8 cellular contexts compared by ENCODE assay signal in the genomic region with DNA sequence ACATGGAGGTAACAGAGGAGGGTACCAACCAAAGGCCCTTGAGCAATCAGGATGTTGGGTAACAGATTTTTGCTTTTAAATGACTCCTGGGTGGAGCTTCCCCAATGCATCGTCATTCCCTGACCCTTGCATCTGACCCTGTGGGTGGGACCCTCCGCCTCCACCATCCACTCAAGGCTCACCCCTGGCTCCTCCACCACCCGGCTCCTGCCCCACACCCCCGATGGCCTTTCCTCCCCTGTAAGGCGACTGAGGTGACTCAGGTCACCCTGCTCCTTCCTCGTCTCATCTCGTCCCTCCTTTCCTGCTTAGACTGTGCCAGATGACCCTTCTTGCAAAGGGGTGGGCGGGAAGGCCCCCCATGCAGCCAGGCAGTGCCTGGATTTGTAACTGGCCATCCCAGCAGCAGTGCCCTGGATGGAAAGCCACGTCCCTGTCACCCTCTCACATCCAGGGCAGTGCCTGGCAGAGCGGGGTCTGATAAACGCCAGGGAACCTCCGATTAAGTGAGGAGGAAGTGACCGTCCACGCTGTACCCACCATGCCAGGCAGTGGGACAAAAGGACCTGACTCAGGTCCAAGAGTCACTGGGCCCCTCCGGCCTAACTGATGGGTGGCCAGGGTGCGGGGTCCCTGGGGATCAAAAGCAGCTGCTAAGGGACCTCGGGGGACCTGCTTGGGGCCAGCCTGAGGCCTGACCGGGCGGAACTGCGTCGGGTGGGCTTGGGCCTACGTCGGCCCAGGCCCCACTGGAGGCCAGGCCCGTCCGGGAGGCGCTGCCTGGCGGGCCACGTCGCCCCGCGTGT. TPM values are rescaled to one million over a fixed set of nuclear protein-coding genes. Genes with fewer than 3 reads are reported as not detected.
DNase-seq lines count a peak whose midpoint lies in the region; ATAC-seq, FAIRE-seq and TF ChIP-seq lines count a peak whose summit lies in the region.

No MANE protein-coding gene starts in this region.

- H3K18ac ChIP-seq in IMR-90 (ENCODE audit: low read depth, low read length) = no peak overlapping the region

- no peaks in the 10 kb centered on the region for H4K20me1 ChIP-seq in IMR-90 (ENCODE audit: insufficient read depth, low read length)
- H4K20me1 ChIP-seq in K562 (replicated peaks; ENCODE audit: control insufficient read depth, insufficient read depth, low read length) = no peaks in the 10 kb centered on the region

- dilution Hi-C loops in IMR-90 (cut with HindIII; ENCODE audit: low sequenced_read_pairs, unreplicated experiment) = no loop called here

- POLR2A ChIA-PET in IMR-90 (lab: Charles Lee; ENCODE audit: unreplicated experiment) (interaction anchor here (0.6 kb wide), 1 partner anchor 234 kb away, joined by 14 read pairs; no protein-coding TSS in a partner anchor), K562 (lab: Yijun Ruan, JAX) (interaction anchor here (0.6 kb wide), 1 partner anchor 14 kb away, joined by 4 read pairs; no protein-coding TSS in a partner anchor)

- H3K27me3 ChIP-seq in IMR-90 (ENCODE audit: control insufficient read depth, insufficient read depth, low read length) = no peaks in the 10 kb centered on the region
- no peaks in the 10 kb centered on the region; a peak in 1 of 5 replicates for H3K27me3 ChIP-seq in K562 (ENCODE audit: control insufficient read depth in 2 of 2, insufficient read depth in 2 of 2, low read length in 2 of 2)
- H3K27me3 ChIP-seq in liver (ENCODE audit: control insufficient read depth in 4 of 4, insufficient read depth in 4 of 4, low read length in 3 of 4) = no peaks in the 10 kb centered on the region
- H3K27me3 ChIP-seq in thyroid gland = no peaks in the 10 kb centered on the region

- TF ChIP-seq EP300 in K562 (IDR thresholded peaks at IDR 0.05; ENCODE audit: low read length) = no peak

- peak overlapping the region; percentile 83 for H4K91ac ChIP-seq in IMR-90 (ENCODE audit: insufficient read depth, low read depth, low read length)

- ATAC-seq in IMR-90 (ENCODE audit: low read depth) = no peak
- ATAC-seq in K562 = no peak

- peak overlapping the region; percentile 24 for H2BK5ac ChIP-seq in IMR-90 (ENCODE audit: low read depth, low read length, poor library complexity, severe bottlenecking)

- H3K27ac ChIP-seq in IMR-90 (ENCODE audit: insufficient read depth, low read length) (peak overlapping the region; percentile 15; the same call in 1 of the 2 replicates), K562 (ENCODE audit: extremely low read depth, low read depth, low read length) (no peak overlapping the region), liver (ENCODE audit: low read depth in 1 of 2, low read length in 2 of 2) (peak overlapping the region; percentile 61 to 65), thyroid gland (peak overlapping the region; percentile 90 to 93 (median 92))

- TF ChIP-seq CTCF in AG10803 (conservative IDR thresholded peaks at IDR 0.05; ENCODE audit: low read length) (no peak), IMR-90 (conservative IDR thresholded peaks at IDR 0.05; ENCODE audit: low read depth, low read length) (no peak), K562 (IDR thresholded peaks at IDR 0.05 in 2 of 3, conservative IDR thresholded peaks at IDR 0.05 in 1 of 3; ENCODE audit: insufficient read depth in 2 of 3, low read depth in 1 of 3, low read length in 3 of 3) (no peak), liver (IDR thresholded peaks at IDR 0.05; ENCODE audit: low read depth, low read length, missing input control) (no peak), thyroid gland (IDR thresholded peaks at IDR 0.05) (no peak)

- peak; percentile 36 for DNase-seq in AG10803 (ENCODE audit: low read depth)
- DNase-seq in IMR-90 = no peak
- DNase-seq in K562 (ENCODE audit: extremely low read depth in 1 of 4, low spot score in 3 of 4) = peak in 2 of 4 experiments; percentile 23 to 24
- DNase-seq in thyroid gland = peak in 1 of 2 donors; percentile 19
- DNase-seq in erythroblast (lab: John Stamatoyannopoulos, UW) = no peak
- no peak for DNase-seq in hippocampal formation (lab: John Stamatoyannopoulos, UW)
- DNase-seq in dedifferentiated amniotic fluid mesenchymal stem cell (ENCODE audit: extremely low spot score) = no peak

- in situ Hi-C loops in IMR-90 (cut with MboI; ENCODE audit: low sequenced_read_pairs) = no loop called here
- in situ Hi-C loops in K562 (cut with MboI) = no loop called here

- H3K4me3 ChIP-seq in AG10803 (ENCODE audit: low read length) = no peak overlapping the region
- no peak overlapping the region for H3K4me3 ChIP-seq in IMR-90 (ENCODE audit: insufficient read depth, low read depth, low read length)
- H3K4me3 ChIP-seq in K562 = no peak overlapping the region
- H3K4me3 ChIP-seq in liver (ENCODE audit: low read depth in 1 of 3, low read length in 3 of 3) = peak overlapping the region in 1 of 3 donors; percentile 73
- H3K4me3 ChIP-seq in thyroid gland (replicated peaks in 1 of 3) = no peak overlapping the region

- no peak overlapping the region for H3K23ac ChIP-seq in IMR-90 (ENCODE audit: low read depth, low read length)

- H2BK20ac ChIP-seq in IMR-90 (ENCODE audit: low read depth, low read length) = 0 out of 2 replicates have a peak overlapping the region, but pooled peaks have one; percentile 10

- peak overlapping the region; percentile 40 for H2BK120ac ChIP-seq in IMR-90 (ENCODE audit: low read depth, low read length)

- TF ChIP-seq POLR2A in IMR-90 (IDR thresholded peaks at IDR 0.05; ENCODE audit: low read depth, low read length) = no peak
- TF ChIP-seq POLR2A in K562 (conservative IDR thresholded peaks at IDR 0.05) = no peak
- TF ChIP-seq POLR2A in thyroid gland (IDR thresholded peaks at IDR 0.05) = no peak
- TF ChIP-seq POLR2A in erythroblast (IDR thresholded peaks at IDR 0.05; ENCODE audit: low read length) = no peak

- WGBS in IMR-90 (ENCODE audit: extremely low coverage in 2 of 2, insufficient read length in 1 of 2), 2 experiments = 73% methylated on average over 14 of the region's 31 CpGs; no CpG with 5 or more reads in 1 of the 2 experiments
- 85% methylated on average over 14 of the region's 31 CpGs for WGBS in K562 (ENCODE audit: insufficient coverage, low coverage, missing lambda C conversion rate)
- WGBS in liver = 74% methylated on average over 31 of the region's 31 CpGs
- 91 to 92% methylated on average over 17 to 22 of the region's 31 CpGs for WGBS in thyroid gland, 2 donors

- H3K79me2 ChIP-seq in K562 (ENCODE audit: control insufficient read depth, insufficient read depth, low read length) = no peaks in the 10 kb centered on the region

- H4K5ac ChIP-seq in IMR-90 (ENCODE audit: low read depth, low read length) = peak overlapping the region; percentile 93

- peak overlapping the region; percentile 96 for H3K4ac ChIP-seq in IMR-90 (ENCODE audit: low read depth, low read length)

- H3K9ac ChIP-seq in IMR-90 (ENCODE audit: low read depth, low read length) (no peak overlapping the region), K562 (ENCODE audit: insufficient read depth in 1 of 2, low read depth in 2 of 2, low read length in 2 of 2) (no peak overlapping the region; a peak in 1 of 4 replicates), liver (ENCODE audit: low read depth in 1 of 2, low read length in 2 of 2) (no peak overlapping the region)

- no peak overlapping the region for H3K4me2 ChIP-seq in IMR-90 (ENCODE audit: low read depth, low read length)
- no peak overlapping the region for H3K4me2 ChIP-seq in K562 (ENCODE audit: insufficient read depth, low read length)

- no peak overlapping the region for H3K56ac ChIP-seq in IMR-90 (ENCODE audit: extremely low read depth, insufficient read depth, low read length)

- H3K4me1 ChIP-seq in IMR-90 (ENCODE audit: control insufficient read depth, insufficient read depth, low read length) (peaks cover 19% of the 10 kb centered on the region), K562 (replicated peaks in 1 of 2; ENCODE audit: control insufficient read depth in 2 of 2, insufficient read depth in 2 of 2, low read length in 2 of 2) (peaks cover 0 to 23% of the 10 kb centered on the region in 2 experiments; a peak in 3 of 5 replicates), liver (ENCODE audit: control insufficient read depth in 4 of 4, insufficient read depth in 4 of 4, low read length in 3 of 4) (peaks cover 5 to 17% (median 13%) of the 10 kb centered on the region in 4 donors), thyroid gland (peaks cover 9 to 37% of the 10 kb centered on the region in 2 donors)

- H3K9me1 ChIP-seq in IMR-90 (ENCODE audit: insufficient read depth, low read length) = peaks cover 16% of the 10 kb centered on the region
- peaks cover 6% of the 10 kb centered on the region for H3K9me1 ChIP-seq in K562 (ENCODE audit: control insufficient read depth, insufficient read depth, low read length)

- H4K8ac ChIP-seq in IMR-90 (ENCODE audit: low read depth in 2 of 2, low read length in 2 of 2) = peak overlapping the region; percentile 93 to 94

- H3K9me3 ChIP-seq in IMR-90 (ENCODE audit: control insufficient read depth, insufficient read depth, low read length) = no peaks in the 10 kb centered on the region
- H3K9me3 ChIP-seq in K562 (replicated peaks; ENCODE audit: control insufficient read depth, insufficient read depth, low read depth, low read length) = no peaks in the 10 kb centered on the region
- H3K9me3 ChIP-seq in liver (ENCODE audit: control insufficient read depth in 4 of 4, low read length in 3 of 4) = no peaks in the 10 kb centered on the region
- H3K9me3 ChIP-seq in thyroid gland = no peaks in the 10 kb centered on the region

- peak overlapping the region; percentile 53; the same call in 1 of the 3 replicates for H2BK15ac ChIP-seq in IMR-90 (ENCODE audit: low read depth, low read length)

- H3K36me3 ChIP-seq in IMR-90 (ENCODE audit: control insufficient read depth, insufficient read depth, low read length) = peaks cover 11% of the 10 kb centered on the region; the same call in 1 of the 2 replicates
- H3K36me3 ChIP-seq in K562 (ENCODE audit: control insufficient read depth, insufficient read depth, low read length) = no peaks in the 10 kb centered on the region; the same call in 2 of the 3 replicates
- peaks cover under 1 to 14% (median 10%) of the 10 kb centered on the region in 4 donors for H3K36me3 ChIP-seq in liver (ENCODE audit: control insufficient read depth in 4 of 4, insufficient read depth in 3 of 4, low read depth in 1 of 4, low read length in 3 of 4)
- peaks cover 15 to 19% of the 10 kb centered on the region in 2 donors for H3K36me3 ChIP-seq in thyroid gland

- BruUV-seq in IMR-90 (replicated peaks; lab: Mats Ljungman, UMichigan) (no TSS peak), K562 (replicated peaks; lab: Mats Ljungman, UMichigan) (no TSS peak)

- CTCF ChIA-PET in IMR-90 (lab: Yijun Ruan, JAX) = interaction anchor here (0.7 kb wide), 1 partner anchor 467 kb away, joined by 4 read pairs; no protein-coding TSS in a partner anchor
- CTCF ChIA-PET in K562 (lab: Yijun Ruan, JAX; ENCODE audit: low intra/inter-chr PET ratio) = interaction anchor here (0.6 kb wide), 1 partner anchor 513 kb away, joined by 6 read pairs; no protein-coding TSS in a partner anchor

- no peak for TF ChIP-seq RAD21 in IMR-90 (IDR thresholded peaks at IDR 0.05; ENCODE audit: low read length)
- TF ChIP-seq RAD21 in K562 (CRISPR knock-in tag; conservative IDR thresholded peaks at IDR 0.05 in 1 of 2, IDR thresholded peaks at IDR 0.05 in 1 of 2) = no peak
- TF ChIP-seq RAD21 in liver (IDR thresholded peaks at IDR 0.05) = no peak

- H3K14ac ChIP-seq in IMR-90 (replicated peaks; ENCODE audit: low read depth, low read length) = peak overlapping the region; percentile 55

- peak overlapping the region; percentile 94 for H2AK5ac ChIP-seq in IMR-90 (ENCODE audit: low read depth, low read length)

- no peak for FAIRE-seq in K562 (lab: Jason Lieb, UNC)

- intact Hi-C loops in IMR-90 (cut with micrococcal nuclease) = loop anchor here (5.0 kb wide), 2 partner anchors 160 to 210 kb away; partner anchors contain the start of genes GNAS and GNAS-AS1
- intact Hi-C loops in K562 (cut with micrococcal nuclease) = no loop called here
- intact Hi-C loops in thyroid gland (cut with DNase I) = loop anchor here (5.0 kb wide), 2 partner anchors 40 to 455 kb away; partner anchors contain the start of gene STX16

- H2AFZ ChIP-seq in IMR-90 (replicated peaks; ENCODE audit: low read length, poor library complexity) (peak overlapping the region; percentile 95), K562 (ENCODE audit: low read depth, low read length) (no peak overlapping the region)

- H3K79me1 ChIP-seq in IMR-90 (ENCODE audit: low read depth in 1 of 2, low read length in 2 of 2) = peaks cover 6 to 21% of the 10 kb centered on the region in 2 experiments; a peak in 2 of 4 replicates

- peak overlapping the region; percentile 90 for H2AK9ac ChIP-seq in IMR-90 (replicated peaks; ENCODE audit: low read depth, low read length, poor library complexity)

RNA-seq across cellular contexts. Expression of gene NPEPL1, which starts 0.6 kb away (rescaled TPM):
- total RNA-seq in IMR-90 (2012; rRNA removed) = 6.3 and 7.2 TPM in 2 replicates
- 10.4 and 10.7 TPM in 2 replicates for polyA plus RNA-seq in IMR-90 (2012; rRNA removed)
- polyA plus RNA-seq in IMR-90 (2012; cell fraction: cytosol; rRNA removed) = 7.4 and 8.5 TPM in 2 replicates
- polyA plus RNA-seq in IMR-90 (2012; cell fraction: nucleus; rRNA removed; ENCODE audit: low replicate concordance) = 61.8 and 109 TPM in 2 replicates
- total RNA-seq in K562 (2011; cell fraction: chromatin; rRNA removed; ENCODE audit: low replicate concordance) = 5.5 and 12.5 TPM in 2 replicates
- 9.0 and 10.3 TPM in 2 replicates for total RNA-seq in K562 (2011; cell fraction: nucleolus; rRNA removed)
- total RNA-seq in K562 (2011; cell fraction: nucleoplasm; rRNA removed) = 6.3 and 7.2 TPM in 2 replicates
- 1.1 and 1.4 TPM in 2 replicates for total RNA-seq in K562 (2014; rRNA removed)
- total RNA-seq in K562 (2014; rRNA removed; fragmentation: Illumina TruSeq; extraction: Trizol) = 0.22 and 0.29 TPM in 2 replicates
- total RNA-seq in K562 (2015; rRNA removed; fragmentation: Illumina TruSeq; extraction: Trizol) = 1.7 and 1.9 TPM in 2 replicates
- total RNA-seq in K562 (2021) = 2.3 and 3.9 TPM in 2 replicates
- 0.36 and 1.6 TPM in 2 replicates for polyA plus RNA-seq in K562 (2011; rRNA removed)
- polyA plus RNA-seq in K562 (2011; cell fraction: cytosol; rRNA removed) = 0.16 and 0.62 TPM in 2 replicates
- 23.5 and 26.4 TPM in 2 replicates for polyA plus RNA-seq in K562 (2011; cell fraction: nucleus; rRNA removed)
- 3.4 and 7.1 TPM in 2 replicates for polyA plus RNA-seq in K562 (2012)
- 0.94 and 1.8 TPM in 2 replicates for polyA plus RNA-seq in K562 (2014; fragmentation: Illumina TruSeq; extraction: Trizol)
- under 1 TPM; 0.04 to 0.07 TPM for polyA plus RNA-seq in K562 (2014; fragmentation: Nextera tagmentation; extraction: Ambion mirVana)
- polyA plus RNA-seq in K562 (2014; rRNA removed) = 5.0 and 5.6 TPM in 2 replicates
- 0.21 and 0.27 TPM in 2 replicates for polyA minus RNA-seq in K562 (2011; rRNA and poly(A)+ RNA removed)
- polyA minus RNA-seq in K562 (2011; cell fraction: cytosol; rRNA and poly(A)+ RNA removed) = 0.95 and 1.0 TPM in 2 replicates
- 3.3 and 4.0 TPM in 2 replicates for polyA minus RNA-seq in K562 (2011; cell fraction: nucleus; rRNA and poly(A)+ RNA removed)
- 10 to 100 TPM in 1 of 2 donors, 1 to 10 TPM in 1; 8.0 to 13.3 TPM for total RNA-seq in liver
- 10 to 100 TPM; 10.7 to 11.0 TPM for polyA plus RNA-seq in liver
- 10 to 100 TPM; 41.6 to 56.0 (median 47.2) TPM for total RNA-seq in thyroid gland

RNA-seq across cellular contexts. Expression of gene STX16, which starts 40.9 kb away (rescaled TPM):
- 26.9 and 29.4 TPM in 2 replicates for total RNA-seq in IMR-90 (2012; rRNA removed)
- 48.5 and 58.2 TPM in 2 replicates for polyA plus RNA-seq in IMR-90 (2012; rRNA removed)
- polyA plus RNA-seq in IMR-90 (2012; cell fraction: cytosol; rRNA removed) = 17.4 and 21.0 TPM in 2 replicates
- polyA plus RNA-seq in IMR-90 (2012; cell fraction: nucleus; rRNA removed; ENCODE audit: low replicate concordance) = 118 and 306 TPM in 2 replicates
- total RNA-seq in K562 (2011; cell fraction: chromatin; rRNA removed; ENCODE audit: low replicate concordance) = 54.3 and 76.9 TPM in 2 replicates
- 24.7 and 29.5 TPM in 2 replicates for total RNA-seq in K562 (2011; cell fraction: nucleolus; rRNA removed)
- 41.9 and 47.4 TPM in 2 replicates for total RNA-seq in K562 (2011; cell fraction: nucleoplasm; rRNA removed)
- total RNA-seq in K562 (2014; rRNA removed) = 11.9 and 14.7 TPM in 2 replicates
- total RNA-seq in K562 (2014; rRNA removed; fragmentation: Illumina TruSeq; extraction: Trizol) = 13.4 and 14.3 TPM in 2 replicates
- total RNA-seq in K562 (2015; rRNA removed; fragmentation: Illumina TruSeq; extraction: Trizol) = 11.2 and 12.0 TPM in 2 replicates
- total RNA-seq in K562 (2021) = 26.9 and 30.2 TPM in 2 replicates
- polyA plus RNA-seq in K562 (2011; rRNA removed) = 36.0 and 43.5 TPM in 2 replicates
- polyA plus RNA-seq in K562 (2011; cell fraction: cytosol; rRNA removed) = 16.2 and 29.9 TPM in 2 replicates
- 46.7 and 52.7 TPM in 2 replicates for polyA plus RNA-seq in K562 (2011; cell fraction: nucleus; rRNA removed)
- 31.3 and 42.9 TPM in 2 replicates for polyA plus RNA-seq in K562 (2012)
- polyA plus RNA-seq in K562 (2014; fragmentation: Illumina TruSeq; extraction: Trizol) = 37.8 and 38.4 TPM in 2 replicates
- 1 to 10 TPM; 4.4 to 4.9 TPM for polyA plus RNA-seq in K562 (2014; fragmentation: Nextera tagmentation; extraction: Ambion mirVana)
- 39.5 and 45.4 TPM in 2 replicates for polyA plus RNA-seq in K562 (2014; rRNA removed)
- polyA minus RNA-seq in K562 (2011; rRNA and poly(A)+ RNA removed) = 38.4 and 46.9 TPM in 2 replicates
- 11.9 and 17.3 TPM in 2 replicates for polyA minus RNA-seq in K562 (2011; cell fraction: cytosol; rRNA and poly(A)+ RNA removed)
- polyA minus RNA-seq in K562 (2011; cell fraction: nucleus; rRNA and poly(A)+ RNA removed) = 16.7 and 25.8 TPM in 2 replicates
- total RNA-seq in liver = 10 to 100 TPM; 18.6 to 32.5 TPM
- polyA plus RNA-seq in liver = 10 to 100 TPM in 1 of 2 donors, 1 to 10 TPM in 1; 8.5 to 14.7 TPM
- 10 to 100 TPM; 42.5 to 59.1 (median 53.0) TPM for total RNA-seq in thyroid gland
